In genomic region chr20:13250242-13250641, GRCh38 we compare ENCODE assay signal across 19 cellular contexts.
"Had no signal": no experiment of that assay in that cellular context is flagged by ENCODE, and none has a peak within 500 bp of the region (broad histone marks: within the 10 kb centered on the region; RNA-seq: fewer than 3 reads in every experiment).

No MANE protein-coding gene starts in this region.

- H3K4me3 ChIP-seq: dorsolateral prefrontal cortex, psoas muscle, right lobe of liver, testis, tibial nerve, upper lobe of right lung had no signal

- H3K27me3 Mint-ChIP-seq: stimulated activated memory B cell treated with anti-CD40 and anti-IgM and Interleukin-4, amounts not matched to agents 10 μg/mL and 1 μg/mL and 100 μg/mL, for 72 hours; stimulated activated naive CD8-positive, alpha-beta T cell treated with anti-CD3 and anti-CD28 coated beads, Interleukin-15, Interleukin-2, amounts not matched to agents 100 ng/mL and 50 ng/mL, for 24 hours had no signal

- H3K27ac ChIP-seq: dorsolateral prefrontal cortex, psoas muscle, right lobe of liver, testis, tibial nerve, upper lobe of right lung had no signal

- DNase-seq: cortex of kidney; dorsolateral prefrontal cortex; effector CD8-positive, alpha-beta T cell; glutamatergic neuron; islet precursor cell; mammary epithelial cell; midbrain; nephron progenitor cell; psoas muscle; retina; right lobe of liver; stimulated activated CD4-positive, alpha-beta T cell treated with anti-CD3 and anti-CD28 coated beads, Interleukin-4, amount 100 ng/mL, for 24 hours; testis; upper lobe of right lung had no signal

- ATAC-seq: esophagus mucosa; left lobe of liver; psoas muscle; right lobe of liver; stimulated activated memory B cell treated with anti-CD40 and anti-IgM and Interleukin-4, amounts not matched to agents 10 μg/mL and 1 μg/mL and 100 μg/mL, for 72 hours; upper lobe of right lung had no signal

- H3K9me3 Mint-ChIP-seq: nephron progenitor cell; stimulated activated memory B cell treated with anti-CD40 and anti-IgM and Interleukin-4, amounts not matched to agents 10 μg/mL and 1 μg/mL and 100 μg/mL, for 72 hours; stimulated activated naive CD8-positive, alpha-beta T cell treated with anti-CD3 and anti-CD28 coated beads, Interleukin-15, Interleukin-2, amounts not matched to agents 100 ng/mL and 50 ng/mL, for 24 hours had no signal

- H3K27ac Mint-ChIP-seq: stimulated activated memory B cell treated with anti-CD40 and anti-IgM and Interleukin-4, amounts not matched to agents 10 μg/mL and 1 μg/mL and 100 μg/mL, for 72 hours had no signal

- H3K36me3 ChIP-seq: right lobe of liver, tibial nerve, upper lobe of right lung had no signal

- H3K36me3 Mint-ChIP-seq: stimulated activated memory B cell treated with anti-CD40 and anti-IgM and Interleukin-4, amounts not matched to agents 10 μg/mL and 1 μg/mL and 100 μg/mL, for 72 hours had no signal

- H3K27me3 ChIP-seq: dorsolateral prefrontal cortex, right lobe of liver, testis, tibial nerve, upper lobe of right lung had no signal

- H3K4me1 ChIP-seq: psoas muscle, testis, tibial nerve had no signal

- H3K9me3 ChIP-seq: psoas muscle, right lobe of liver, testis, tibial nerve, upper lobe of right lung had no signal

- H3K4me3 Mint-ChIP-seq: nephron progenitor cell; stimulated activated memory B cell treated with anti-CD40 and anti-IgM and Interleukin-4, amounts not matched to agents 10 μg/mL and 1 μg/mL and 100 μg/mL, for 72 hours; stimulated activated naive CD8-positive, alpha-beta T cell treated with anti-CD3 and anti-CD28 coated beads, Interleukin-15, Interleukin-2, amounts not matched to agents 100 ng/mL and 50 ng/mL, for 24 hours had no signal
